Comparison of ENCODE assay signal across 16 cellular contexts in the genomic region with DNA sequence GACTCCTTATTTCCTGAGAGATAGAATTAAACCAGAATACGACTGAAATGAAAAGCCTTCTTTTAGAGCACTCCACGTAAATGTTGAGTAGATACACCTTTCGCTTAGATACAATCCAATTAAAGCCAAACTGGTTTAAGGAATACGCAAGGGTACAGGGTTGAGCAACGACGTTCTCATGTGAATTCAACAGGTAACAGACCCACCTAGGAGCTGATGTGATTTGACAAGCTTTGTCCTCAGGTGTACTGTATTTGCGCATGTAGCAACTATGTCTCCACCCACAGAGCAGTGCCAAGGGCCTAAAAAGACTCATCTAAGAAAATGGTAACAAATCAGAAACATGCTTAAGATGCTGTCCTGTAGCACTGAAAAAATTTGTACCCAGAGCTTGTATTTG.
DNase-seq lines count a peak whose midpoint lies in the region; ATAC-seq and TF ChIP-seq lines count a peak whose summit lies in the region.
"Had no signal": no experiment of that assay in that cellular context is flagged by ENCODE, and none has a peak within 500 bp of the region (broad histone marks: within the 10 kb centered on the region; RNA-seq: fewer than 3 reads in every experiment).

No MANE protein-coding gene starts in this region.

- H4K20me1 ChIP-seq in PC-9 (ENCODE audit: insufficient read depth), result no peaks in the 10 kb centered on the region
- H4K20me1 ChIP-seq: BLaER1 had no signal

- CTCF ChIA-PET in Caco-2 (lab: Charles Lee) (no interaction called here), PC-9 (lab: Charles Lee) (interaction anchor here (0.7 kb wide), 1 partner anchor 129 kb away, joined by 4 read pairs; no protein-coding TSS in a partner anchor), MCF 10A (lab: Yijun Ruan, JAX) (no interaction called here)

- peak in 1 of 2 experiments; percentile 28 for DNase-seq in Caco-2
- DNase-seq in PC-9, result peak; percentile 53 to 87
- DNase-seq in foreskin keratinocyte, result peak; percentile 63 to 93
- no peak for DNase-seq in suprapubic skin (ENCODE audit: low spot score in 2 of 2)
- no peak for DNase-seq in stimulated activated effector memory CD8-positive, alpha-beta T cell treated with anti-CD3 and anti-CD28 coated beads, Interleukin-12 subunit alpha, Interleukin-12 subunit beta, amount 100 ng/mL, for 72 hours (ENCODE audit: low spot score in 2 of 2)
- DNase-seq in MCF 10A (ENCODE audit: unreplicated experiment), result no peak
- DNase-seq: 8988T; AML-193; CD8-positive, alpha-beta memory T cell; DMS53; GF-D8; GM23248; H9; IMR-90 had no signal

- H3K9me3 Mint-ChIP-seq in Caco-2 (ENCODE audit: unreplicated experiment) (no peaks in the 10 kb centered on the region), MCF 10A (ENCODE audit: unreplicated experiment) (no peaks in the 10 kb centered on the region)
- H3K9me3 Mint-ChIP-seq in stimulated activated effector memory CD8-positive, alpha-beta T cell treated with anti-CD3 and anti-CD28 coated beads, Interleukin-12 subunit alpha, Interleukin-12 subunit beta, amount 100 ng/mL, for 72 hours, result no peaks in the 10 kb centered on the region
- H3K9me3 Mint-ChIP-seq: CD8-positive, alpha-beta memory T cell; H9 had no signal

- H3K4me3 Mint-ChIP-seq in Caco-2 (ENCODE audit: unreplicated experiment) (peak overlapping the region; percentile 32), MCF 10A (ENCODE audit: unreplicated experiment) (no peak overlapping the region)
- no peak overlapping the region for H3K4me3 Mint-ChIP-seq in stimulated activated effector memory CD8-positive, alpha-beta T cell treated with anti-CD3 and anti-CD28 coated beads, Interleukin-12 subunit alpha, Interleukin-12 subunit beta, amount 100 ng/mL, for 72 hours
- H3K4me3 Mint-ChIP-seq: CD8-positive, alpha-beta memory T cell; H9 had no signal

- POLR2A ChIA-PET in Caco-2 (lab: Charles Lee) (no interaction called here), PC-9 (lab: Charles Lee; ENCODE audit: unreplicated experiment) (interaction anchor here (0.6 to 0.8 kb wide), 4 partner anchors 11 to 434 kb away, joined by 3 to 8 read pairs (median 3); no protein-coding TSS in a partner anchor), MCF 10A (lab: Yijun Ruan, JAX) (interaction anchor here (0.9 kb wide), 1 partner anchor 11 kb away, joined by 3 read pairs; no protein-coding TSS in a partner anchor)

- H3K27me3 Mint-ChIP-seq in Caco-2 (ENCODE audit: insufficient read depth, unreplicated experiment) (no peaks in the 10 kb centered on the region), MCF 10A (ENCODE audit: insufficient read depth, unreplicated experiment) (peaks cover 7% of the 10 kb centered on the region)
- H3K27me3 Mint-ChIP-seq: CD8-positive, alpha-beta memory T cell had no signal

- TF ChIP-seq CTCF in Caco-2 (IDR thresholded peaks at IDR 0.05; ENCODE audit: insufficient read depth in 1 of 2, low read depth in 1 of 2, low read length in 1 of 2, severe bottlenecking in 1 of 2, unreplicated experiment in 1 of 2), result no peak
- no peak for TF ChIP-seq CTCF in PC-9 (conservative IDR thresholded peaks at IDR 0.05)
- no peak for TF ChIP-seq CTCF in foreskin keratinocyte (conservative IDR thresholded peaks at IDR 0.05)
- TF ChIP-seq CTCF in suprapubic skin (IDR thresholded peaks at IDR 0.05), result no peak
- no peak for TF ChIP-seq CTCF in MCF 10A (IDR thresholded peaks at IDR 0.05; ENCODE audit: unreplicated experiment)

- no peaks in the 10 kb centered on the region for H3K27me3 ChIP-seq in Caco-2 (replicated peaks; ENCODE audit: control insufficient read depth, insufficient read depth, low read length)
- H3K27me3 ChIP-seq in PC-9 (ENCODE audit: insufficient read depth, low read depth), result no peaks in the 10 kb centered on the region
- H3K27me3 ChIP-seq in foreskin keratinocyte, result no peaks in the 10 kb centered on the region
- no peaks in the 10 kb centered on the region for H3K27me3 ChIP-seq in suprapubic skin
- H3K27me3 ChIP-seq: BLaER1 had no signal

- H3K4me1 ChIP-seq in Caco-2 (peaks cover 29% of the 10 kb centered on the region), PC-9 (replicated peaks; ENCODE audit: insufficient read depth) (peaks cover 32% of the 10 kb centered on the region), foreskin keratinocyte (peaks cover 4% of the 10 kb centered on the region), suprapubic skin (no peaks in the 10 kb centered on the region)
- H3K4me1 ChIP-seq: BLaER1 had no signal

- TF ChIP-seq EP300 in suprapubic skin (IDR thresholded peaks at IDR 0.05), result no peak

- H3K9me2 ChIP-seq in PC-9 (ENCODE audit: insufficient read depth), result no peaks in the 10 kb centered on the region

- 64% methylated on average over 7 of the region's 7 CpGs for whole genome bisulfite sequencing in suprapubic skin

- intact Hi-C loops in Caco-2 (cut with micrococcal nuclease; ENCODE audit: unreplicated experiment) (loop anchor here (5.0 kb wide), 2 partner anchors 142 to 173 kb away; partner anchors contain the start of gene GATA3), PC-9 (cut with micrococcal nuclease; ENCODE audit: unreplicated experiment) (loop anchor here (10.0 kb wide), 1 partner anchor 511 kb away; no protein-coding TSS in a partner anchor), MCF 10A (cut with micrococcal nuclease) (no loop called here)

- H3K27ac ChIP-seq in PC-9 (peak overlapping the region; percentile 99), foreskin keratinocyte (no peak overlapping the region), suprapubic skin (peak overlapping the region; percentile 75)
- H3K27ac ChIP-seq: BLaER1, GM23248 had no signal

- H3K4me1 Mint-ChIP-seq in Caco-2 (ENCODE audit: low read depth, unreplicated experiment), result peaks cover 10% of the 10 kb centered on the region
- peaks cover 5% of the 10 kb centered on the region for H3K4me1 Mint-ChIP-seq in stimulated activated effector memory CD8-positive, alpha-beta T cell treated with anti-CD3 and anti-CD28 coated beads, Interleukin-12 subunit alpha, Interleukin-12 subunit beta, amount 100 ng/mL, for 72 hours
- no peaks in the 10 kb centered on the region for H3K4me1 Mint-ChIP-seq in MCF 10A (ENCODE audit: insufficient read depth, unreplicated experiment)

- no peaks in the 10 kb centered on the region for H3K36me3 Mint-ChIP-seq in Caco-2 (ENCODE audit: insufficient read depth, unreplicated experiment)
- H3K36me3 Mint-ChIP-seq in stimulated activated effector memory CD8-positive, alpha-beta T cell treated with anti-CD3 and anti-CD28 coated beads, Interleukin-12 subunit alpha, Interleukin-12 subunit beta, amount 100 ng/mL, for 72 hours, result no peaks in the 10 kb centered on the region
- H3K36me3 Mint-ChIP-seq in MCF 10A (ENCODE audit: insufficient read depth, unreplicated experiment), result no peaks in the 10 kb centered on the region

- no peak for TF ChIP-seq POLR2A in suprapubic skin (IDR thresholded peaks at IDR 0.05)

- H2AFZ ChIP-seq in PC-9, result peak overlapping the region; percentile 69
- H2AFZ ChIP-seq: GM23248 had no signal

- BruUV-seq in Caco-2 (replicated peaks; lab: Mats Ljungman, UMichigan), result no TSS peak
- BruUV-seq in PC-9 (replicated peaks; lab: Mats Ljungman, UMichigan), result TSS peak; percentile 93
- BruUV-seq in MCF 10A (replicated peaks; lab: Mats Ljungman, UMichigan), result no TSS peak

- H3K27ac Mint-ChIP-seq in Caco-2 (ENCODE audit: unreplicated experiment), result peak overlapping the region; percentile 40
- H3K27ac Mint-ChIP-seq in stimulated activated effector memory CD8-positive, alpha-beta T cell treated with anti-CD3 and anti-CD28 coated beads, Interleukin-12 subunit alpha, Interleukin-12 subunit beta, amount 100 ng/mL, for 72 hours, result no peak overlapping the region
- no peak overlapping the region for H3K27ac Mint-ChIP-seq in MCF 10A (ENCODE audit: low read depth, unreplicated experiment)
- H3K27ac Mint-ChIP-seq: CD8-positive, alpha-beta memory T cell had no signal

- H3F3A ChIP-seq in PC-9 (ENCODE audit: insufficient read depth, low read depth), result peaks cover 23% of the 10 kb centered on the region

- H3K4me2 ChIP-seq in PC-9, result peak overlapping the region; percentile 93
- H3K4me2 ChIP-seq: BLaER1 had no signal

- no peak overlapping the region for H3K4me3 ChIP-seq in Caco-2 (ENCODE audit: low read depth, low read length)
- peak overlapping the region; percentile 52; the same call in 1 of the 2 replicates for H3K4me3 ChIP-seq in PC-9
- no peak overlapping the region for H3K4me3 ChIP-seq in suprapubic skin
- H3K4me3 ChIP-seq: BLaER1, GM23248 had no signal

- no peaks in the 10 kb centered on the region for H3K79me2 ChIP-seq in PC-9 (ENCODE audit: low read depth)

- no peaks in the 10 kb centered on the region for H3K9me3 ChIP-seq in Caco-2
- H3K9me3 ChIP-seq in PC-9 (ENCODE audit: insufficient read depth, low read depth), result no peaks in the 10 kb centered on the region
- no peaks in the 10 kb centered on the region for H3K9me3 ChIP-seq in suprapubic skin
- H3K9me3 ChIP-seq: BLaER1 had no signal

- peak; percentile 67 for ATAC-seq in foreskin keratinocyte
- no peak for ATAC-seq in stimulated activated effector memory CD8-positive, alpha-beta T cell treated with anti-CD3 and anti-CD28 coated beads, Interleukin-12 subunit alpha, Interleukin-12 subunit beta, amount 100 ng/mL, for 72 hours
- ATAC-seq in GM21390 (IDR thresholded peaks at IDR 0.05; ENCODE audit: unreplicated experiment), result no peak

- no peaks in the 10 kb centered on the region for H3K36me3 ChIP-seq in Caco-2 (ENCODE audit: control insufficient read depth, insufficient read depth, low read length)
- H3K36me3 ChIP-seq in PC-9 (ENCODE audit: low read depth), result no peaks in the 10 kb centered on the region
- H3K36me3 ChIP-seq in suprapubic skin, result no peaks in the 10 kb centered on the region
- H3K36me3 ChIP-seq: BLaER1 had no signal

Comparison
In these comparisons a context has a peak if more than half of its experiments do, and no peak if none do; other contexts are left out.
1. DNase-seq: peak in PC-9 (2 of 2) and foreskin keratinocyte (2 of 2); none in suprapubic skin (0 of 2), stimulated activated effector memory CD8-positive, alpha-beta T cell treated with anti-CD3 and anti-CD28 coated beads, Interleukin-12 subunit alpha, Interleukin-12 subunit beta, amount 100 ng/mL, for 72 hours (0 of 2) and MCF 10A (single experiment).